ENCODE assay signal across 8 cellular contexts in the genomic region with DNA sequence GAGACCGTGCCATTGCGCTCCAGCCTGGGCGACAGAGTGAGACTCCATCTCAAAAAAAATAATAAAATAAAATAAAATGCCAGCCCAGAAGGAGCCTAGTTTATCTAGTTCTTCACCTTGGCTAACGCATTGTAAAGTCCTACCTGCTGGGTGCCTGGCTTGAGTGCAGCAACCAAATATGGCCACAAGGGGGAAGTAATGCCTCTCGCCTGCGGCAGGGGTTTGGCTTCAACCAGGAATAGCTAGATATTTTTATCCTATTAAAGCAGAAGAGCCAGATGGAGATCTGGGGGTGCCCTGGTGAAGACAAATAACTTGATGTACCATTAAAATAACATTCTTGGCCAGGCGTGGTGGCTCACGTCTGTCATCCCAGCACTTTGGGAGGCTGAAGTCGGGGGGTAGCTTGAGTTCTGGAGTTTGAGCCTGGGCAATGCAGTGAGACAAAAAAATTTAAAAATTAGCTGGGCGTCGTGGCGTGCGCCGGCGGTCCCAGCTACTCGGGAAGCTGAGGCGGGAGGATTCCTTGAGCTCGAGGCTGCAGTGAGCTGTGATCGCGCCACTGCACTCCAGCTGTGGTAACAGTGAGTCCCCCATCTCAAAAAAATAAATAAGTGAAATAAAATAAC. TPM values are rescaled to one million over a fixed set of nuclear protein-coding genes. Genes with fewer than 3 reads are reported as not detected.
DNase-seq lines count a peak whose midpoint lies in the region; ATAC-seq and TF ChIP-seq lines count a peak whose summit lies in the region.

No MANE protein-coding gene starts in this region.

- H3K9ac ChIP-seq in neuronal stem cell (ENCODE audit: low read depth, low read length, poor library complexity) (no peak overlapping the region), stomach smooth muscle (ENCODE audit: low read length in 2 of 2) (peak overlapping the region in 1 of 2 donors; percentile 38)

- no peak overlapping the region for H3K4me3 ChIP-seq in MG63
- H3K4me3 ChIP-seq in fibroblast of the aortic adventitia (ENCODE audit: low read depth, low read length), result peak overlapping the region; percentile 50
- H3K4me3 ChIP-seq in neuronal stem cell (ENCODE audit: low read length in 2 of 2), result no peak overlapping the region
- peak overlapping the region; percentile 43 to 44 for H3K4me3 ChIP-seq in stomach smooth muscle (ENCODE audit: low read length in 2 of 2)

- no peak overlapping the region for H3K18ac ChIP-seq in neuronal stem cell (ENCODE audit: low read length)

- no peak overlapping the region for H3K14ac ChIP-seq in neuronal stem cell (ENCODE audit: low read length)

- no peak overlapping the region for H2AK5ac ChIP-seq in neuronal stem cell (ENCODE audit: low read depth, low read length)

- no peak overlapping the region for H3K4me3 Mint-ChIP-seq in activated T-helper 1 cell treated with anti-CD3 and anti-CD28 coated beads, Interleukin-12 subunit alpha, Interleukin-12 subunit beta, Interleukin-2, Interleukin-4 antibody, amounts not matched to agents 30 ng/mL and 10 ng/mL and 1 ng/mL, durations not matched to agents 14 hours and 24 hours and 36 hours

- CTCF ChIA-PET in RWPE1 (lab: Yijun Ruan, JAX), result interaction anchor here (0.5 to 3.6 kb wide), 21 partner anchors 9 to 585 kb away, joined by 3 to 35 read pairs (median 5); no protein-coding TSS in a partner anchor

- peak overlapping the region; percentile 72 for H2AFZ ChIP-seq in neuronal stem cell (ENCODE audit: low read length)

- no peak overlapping the region for H2BK15ac ChIP-seq in neuronal stem cell (ENCODE audit: low read length)

- no peaks in the 10 kb centered on the region for H3K36me3 Mint-ChIP-seq in activated T-helper 1 cell treated with anti-CD3 and anti-CD28 coated beads, Interleukin-12 subunit alpha, Interleukin-12 subunit beta, Interleukin-2, Interleukin-4 antibody, amounts not matched to agents 30 ng/mL and 10 ng/mL and 1 ng/mL, durations not matched to agents 14 hours and 24 hours and 36 hours (ENCODE audit: low read depth)

- H2BK120ac ChIP-seq in neuronal stem cell (ENCODE audit: low read depth, low read length), result no peak overlapping the region

- H3K23ac ChIP-seq in neuronal stem cell (ENCODE audit: low read depth, low read length, poor library complexity), result no peak overlapping the region

- H3K9me3 ChIP-seq in MG63 (no peaks in the 10 kb centered on the region), neuronal stem cell (replicated peaks in 1 of 2; ENCODE audit: control insufficient read depth in 2 of 2, insufficient read depth in 1 of 2, low read depth in 1 of 2, low read length in 2 of 2) (no peaks in the 10 kb centered on the region), stomach smooth muscle (ENCODE audit: control insufficient read depth in 2 of 2, low read length in 2 of 2) (no peaks in the 10 kb centered on the region)

- H3K36me3 ChIP-seq in MG63, result no peaks in the 10 kb centered on the region
- H3K36me3 ChIP-seq in neuronal stem cell (replicated peaks in 1 of 2; ENCODE audit: control insufficient read depth in 2 of 2, insufficient read depth in 2 of 2, low read length in 2 of 2), result no peaks in the 10 kb centered on the region
- no peaks in the 10 kb centered on the region for H3K36me3 ChIP-seq in stomach smooth muscle (ENCODE audit: control insufficient read depth in 2 of 2, insufficient read depth in 2 of 2, low read length in 2 of 2)

- POLR2A ChIA-PET in RWPE1 (lab: Yijun Ruan, JAX; ENCODE audit: low non-redundant PET), result no interaction called here

- no peaks in the 10 kb centered on the region for H3K79me1 ChIP-seq in neuronal stem cell (ENCODE audit: low read depth, low read length)

- H2BK12ac ChIP-seq in neuronal stem cell (ENCODE audit: low read length), result no peak overlapping the region

- no peak overlapping the region for H2BK5ac ChIP-seq in neuronal stem cell (ENCODE audit: low read length)

- H4K8ac ChIP-seq in neuronal stem cell (ENCODE audit: low read depth, low read length), result no peak overlapping the region

- H4K91ac ChIP-seq in neuronal stem cell (ENCODE audit: low read depth, low read length, poor library complexity), result no peak overlapping the region

- WGBS in neuronal stem cell (ENCODE audit: extremely low coverage in 2 of 2, insufficient read length in 2 of 2, insufficient replicate concordance in 1 of 2), 2 donors, result no CpG with 5 or more reads among the region's 20 CpGs

- H3K27ac ChIP-seq in RWPE1 (no peak overlapping the region), neuronal stem cell (replicated peaks; ENCODE audit: low read length) (no peak overlapping the region), stomach smooth muscle (ENCODE audit: low read length) (no peak overlapping the region)

- no peak overlapping the region for H3K4me2 ChIP-seq in neuronal stem cell (ENCODE audit: insufficient read depth, low read length, poor library complexity, severe bottlenecking)

- no peaks in the 10 kb centered on the region for H3K9me3 Mint-ChIP-seq in activated T-helper 1 cell treated with anti-CD3 and anti-CD28 coated beads, Interleukin-12 subunit alpha, Interleukin-12 subunit beta, Interleukin-2, Interleukin-4 antibody, amounts not matched to agents 30 ng/mL and 10 ng/mL and 1 ng/mL, durations not matched to agents 14 hours and 24 hours and 36 hours

- no peak overlapping the region for H3K27ac Mint-ChIP-seq in activated T-helper 1 cell treated with anti-CD3 and anti-CD28 coated beads, Interleukin-12 subunit alpha, Interleukin-12 subunit beta, Interleukin-2, Interleukin-4 antibody, amounts not matched to agents 30 ng/mL and 10 ng/mL and 1 ng/mL, durations not matched to agents 14 hours and 24 hours and 36 hours

- intact Hi-C loops in activated T-helper 1 cell treated with anti-CD3 and anti-CD28 coated beads, Interleukin-12 subunit alpha, Interleukin-12 subunit beta, Interleukin-2, Interleukin-4 antibody, amounts not matched to agents 30 ng/mL and 10 ng/mL and 1 ng/mL, durations not matched to agents 14 hours and 24 hours and 36 hours (cut with micrococcal nuclease), result loop anchor here (1.0 kb wide), 2 partner anchors 35 to 305 kb away; no protein-coding TSS in a partner anchor

- H3K27me3 ChIP-seq in MG63 (peaks cover 3% of the 10 kb centered on the region; the same call in 1 of the 2 replicates), neuronal stem cell (ENCODE audit: control insufficient read depth in 3 of 3, insufficient read depth in 3 of 3, low read depth in 1 of 3, low read length in 3 of 3) (no peaks in the 10 kb centered on the region), stomach smooth muscle (ENCODE audit: control insufficient read depth in 1 of 2, insufficient read depth in 2 of 2, low read length in 2 of 2) (peaks cover 0 to 2% of the 10 kb centered on the region in 2 donors)

- ATAC-seq in HG03521 (IDR thresholded peaks at IDR 0.05; ENCODE audit: unreplicated experiment), result no peak

- DNase-seq in DMS53 (lab: John Stamatoyannopoulos, UW), result peak; percentile 95
- DNase-seq in MG63, result peak; percentile 46
- DNase-seq in RWPE1 (ENCODE audit: low spot score), result peak; percentile 88
- DNase-seq in activated T-helper 1 cell treated with anti-CD3 and anti-CD28 coated beads, Interleukin-12 subunit alpha, Interleukin-12 subunit beta, Interleukin-2, Interleukin-4 antibody, amounts not matched to agents 30 ng/mL and 10 ng/mL and 1 ng/mL, durations not matched to agents 14 hours and 24 hours and 36 hours (ENCODE audit: low spot score), result peak; percentile 34
- peak; percentile 73 for DNase-seq in fibroblast of the aortic adventitia (ENCODE audit: low read depth)
- DNase-seq in neuronal stem cell (ENCODE audit: low spot score), result peak; percentile 58

- TF ChIP-seq CTCF in RWPE1 (conservative IDR thresholded peaks at IDR 0.05; ENCODE audit: low read depth) (peak; percentile 89), fibroblast of the aortic adventitia (IDR thresholded peaks at IDR 0.05; ENCODE audit: insufficient read depth, low read length) (peak; percentile 98)

- H3K4ac ChIP-seq in neuronal stem cell (ENCODE audit: low read length), result no peak overlapping the region

- H3K4me1 Mint-ChIP-seq in activated T-helper 1 cell treated with anti-CD3 and anti-CD28 coated beads, Interleukin-12 subunit alpha, Interleukin-12 subunit beta, Interleukin-2, Interleukin-4 antibody, amounts not matched to agents 30 ng/mL and 10 ng/mL and 1 ng/mL, durations not matched to agents 14 hours and 24 hours and 36 hours (ENCODE audit: low read depth), result peaks cover 4% of the 10 kb centered on the region

- peaks cover 30% of the 10 kb centered on the region for H3K27me3 Mint-ChIP-seq in activated T-helper 1 cell treated with anti-CD3 and anti-CD28 coated beads, Interleukin-12 subunit alpha, Interleukin-12 subunit beta, Interleukin-2, Interleukin-4 antibody, amounts not matched to agents 30 ng/mL and 10 ng/mL and 1 ng/mL, durations not matched to agents 14 hours and 24 hours and 36 hours (ENCODE audit: insufficient read depth)

- peaks cover 2 to 5% of the 10 kb centered on the region in 2 donors for H3K4me1 ChIP-seq in neuronal stem cell (ENCODE audit: control insufficient read depth in 2 of 2, insufficient read depth in 1 of 2, low read depth in 1 of 2, low read length in 2 of 2)
- H3K4me1 ChIP-seq in stomach smooth muscle (ENCODE audit: control insufficient read depth, insufficient read depth, low read length), result no peaks in the 10 kb centered on the region

RNA-seq across cellular contexts. Expression of a gene that starts 20.6 kb away (rescaled TPM):
- total RNA-seq in MG63 (2014; rRNA removed; shearing (Covaris generic); ENCODE audit: low replicate concordance), result not detected in 2 replicates
- total RNA-seq in activated T-helper 1 cell treated with anti-CD3 and anti-CD28 coated beads, Interleukin-12 subunit alpha, Interleukin-12 subunit beta, Interleukin-2, Interleukin-4 antibody, amounts not matched to agents 30 ng/mL and 10 ng/mL and 1 ng/mL, durations not matched to agents 14 hours and 24 hours and 36 hours, result 1.3 and 2.0 TPM in 2 replicates
- 1.1 and 1.9 TPM in 2 replicates for total RNA-seq in fibroblast of the aortic adventitia (ENCODE audit: low replicate concordance)
- polyA plus RNA-seq in neuronal stem cell (2013, experiment 1 of 2), result 61.3 TPM
- 62.8 TPM for polyA plus RNA-seq in neuronal stem cell (2013, experiment 2 of 2)

RNA-seq across cellular contexts. Expression of a gene that starts 27.9 kb away (rescaled TPM):
- total RNA-seq in MG63 (2014; rRNA removed; shearing (Covaris generic); ENCODE audit: low replicate concordance), result 10.7 and 15.3 TPM in 2 replicates
- total RNA-seq in activated T-helper 1 cell treated with anti-CD3 and anti-CD28 coated beads, Interleukin-12 subunit alpha, Interleukin-12 subunit beta, Interleukin-2, Interleukin-4 antibody, amounts not matched to agents 30 ng/mL and 10 ng/mL and 1 ng/mL, durations not matched to agents 14 hours and 24 hours and 36 hours, result 19.4 and 19.5 TPM in 2 replicates
- total RNA-seq in fibroblast of the aortic adventitia (ENCODE audit: low replicate concordance), result 15.5 and 40.0 TPM in 2 replicates
- 23.1 TPM for polyA plus RNA-seq in neuronal stem cell (2013, experiment 1 of 2)
- 24.7 TPM for polyA plus RNA-seq in neuronal stem cell (2013, experiment 2 of 2)

Comparison
In these comparisons a context has a peak if more than half of its experiments do, and no peak if none do; other contexts are left out.
1. DNase-seq: peak in every context shown above with its lines; median percentile 95 in DMS53; 88 in RWPE1; 73 in fibroblast of the aortic adventitia; 58 in neuronal stem cell; 46 in MG63; 34 in activated T-helper 1 cell treated with anti-CD3 and anti-CD28 coated beads, Interleukin-12 subunit alpha, Interleukin-12 subunit beta, Interleukin-2, Interleukin-4 antibody, amounts not matched to agents 30 ng/mL and 10 ng/mL and 1 ng/mL, durations not matched to agents 14 hours and 24 hours and 36 hours.
2. H3K4me3 ChIP-seq: peak in fibroblast of the aortic adventitia (single experiment) and stomach smooth muscle (2 of 2); none in MG63 (single experiment) and neuronal stem cell (0 of 2).